Comparison of ENCODE assay signal across 20 cellular contexts in the genomic region with DNA sequence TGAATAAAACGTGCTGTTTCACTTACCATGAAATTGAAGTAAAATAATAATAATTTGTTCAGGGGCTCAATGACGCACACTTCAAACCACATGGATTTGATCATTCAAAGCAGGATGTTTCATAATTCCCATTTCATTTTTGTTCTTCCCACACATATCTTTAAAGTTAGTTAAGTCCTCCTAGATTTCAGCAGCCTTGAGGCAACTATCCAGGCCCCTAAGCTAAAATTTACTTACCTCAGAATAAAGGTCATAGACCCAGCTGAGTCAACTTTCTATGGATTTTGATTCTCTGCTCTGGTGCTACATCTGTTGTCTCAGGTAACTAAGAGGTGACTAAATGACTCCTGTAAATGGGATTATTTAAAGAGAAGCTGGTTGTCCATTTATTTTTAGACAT. TPM values are rescaled to one million over a fixed set of nuclear protein-coding genes. Genes with fewer than 3 reads are reported as not detected.
DNase-seq lines count a peak whose midpoint lies in the region; ATAC-seq and TF ChIP-seq lines count a peak whose summit lies in the region.
"Had no signal": no experiment of that assay in that cellular context is flagged by ENCODE, and none has a peak within 500 bp of the region (broad histone marks: within the 10 kb centered on the region; RNA-seq: fewer than 3 reads in every experiment).

No MANE protein-coding gene starts in this region.

- no peaks in the 10 kb centered on the region for H3K27me3 ChIP-seq in gastrocnemius medialis
- H3K27me3 ChIP-seq in adrenal gland, result peaks cover 4% of the 10 kb centered on the region

- H3K27ac ChIP-seq in KOPT-K1 (ENCODE audit: low read depth, low read length, poor library complexity, severe bottlenecking), result peak overlapping the region; percentile 22
- no peak overlapping the region for H3K27ac ChIP-seq in gastrocnemius medialis
- H3K27ac ChIP-seq in adrenal gland, result no peak overlapping the region
- H3K27ac ChIP-seq: BLaER1 treated with 17β-estradiol and CSF1 and Interleukin-3, amounts not matched to agents 10 nM and 100 nM; RWPE1 had no signal

- DNase-seq in activated CD4-positive, CD25-positive, alpha-beta regulatory T cell treated with anti-CD3 and anti-CD28 coated beads, Interleukin-2, amount 50 U/mL, for 72 hours, result no peak
- DNase-seq in activated naive CD8-positive, alpha-beta T cell treated with anti-CD3 and anti-CD28 coated beads, Interleukin-2, amount 50 U/mL, for 24 hours, result no peak
- DNase-seq in gastrocnemius medialis (no peak), adrenal gland (no peak), ACHN (no peak)
- DNase-seq: amygdala; central memory CD4-positive, alpha-beta T cell; glutamatergic neuron; KBM-7; MV-4-11; NCI-H2029 treated with DMSO at 0.1 percent for 48 hours; stimulated activated CD4-positive, alpha-beta T cell treated with anti-CD3 and anti-CD28 coated beads, Interleukin-4, amount 100 ng/mL, for 1 hour had no signal

- no peaks in the 10 kb centered on the region for H3K27me3 Mint-ChIP-seq in activated naive CD8-positive, alpha-beta T cell treated with anti-CD3 and anti-CD28 coated beads, Interleukin-2, amount 50 U/mL, for 24 hours
- no peaks in the 10 kb centered on the region for H3K27me3 Mint-ChIP-seq in nephron (ENCODE audit: low read depth)

- peaks cover 31% of the 10 kb centered on the region for H3K36me3 Mint-ChIP-seq in activated naive CD8-positive, alpha-beta T cell treated with anti-CD3 and anti-CD28 coated beads, Interleukin-2, amount 50 U/mL, for 24 hours (ENCODE audit: low read depth)
- no peaks in the 10 kb centered on the region for H3K36me3 Mint-ChIP-seq in nephron (ENCODE audit: low read depth)

- ATAC-seq in activated CD4-positive, CD25-positive, alpha-beta regulatory T cell treated with anti-CD3 and anti-CD28 coated beads, Interleukin-2, amount 50 U/mL, for 24 hours, result peak; percentile 63 to 69
- ATAC-seq in activated naive CD8-positive, alpha-beta T cell treated with anti-CD3 and anti-CD28 coated beads, Interleukin-2, amount 50 U/mL, for 24 hours, result peak; percentile 73
- ATAC-seq in gastrocnemius medialis, result no peak
- ATAC-seq: esophagus mucosa had no signal

- TF ChIP-seq CTCF in nephron (IDR thresholded peaks at IDR 0.05; ENCODE audit: unreplicated experiment in 3 of 3) (no peak), gastrocnemius medialis (IDR thresholded peaks at IDR 0.05 in 4 of 5, conservative IDR thresholded peaks at IDR 0.05 in 1 of 5) (no peak), adrenal gland (IDR thresholded peaks at IDR 0.05) (no peak)

- H3K4me3 Mint-ChIP-seq in activated naive CD8-positive, alpha-beta T cell treated with anti-CD3 and anti-CD28 coated beads, Interleukin-2, amount 50 U/mL, for 24 hours, result peak overlapping the region; percentile 38
- no peak overlapping the region for H3K4me3 Mint-ChIP-seq in nephron

- no peaks in the 10 kb centered on the region for H3K9me3 ChIP-seq in KOPT-K1 (ENCODE audit: insufficient read depth, low read length, poor library complexity, severe bottlenecking)
- no peaks in the 10 kb centered on the region for H3K9me3 ChIP-seq in gastrocnemius medialis
- no peaks in the 10 kb centered on the region for H3K9me3 ChIP-seq in adrenal gland (replicated peaks in 1 of 3)

- H3K4me1 Mint-ChIP-seq in activated naive CD8-positive, alpha-beta T cell treated with anti-CD3 and anti-CD28 coated beads, Interleukin-2, amount 50 U/mL, for 24 hours, result peaks cover 96% of the 10 kb centered on the region
- peaks cover 14% of the 10 kb centered on the region for H3K4me1 Mint-ChIP-seq in nephron

- 59 to 64% (median 61%) methylated on average over 2 of the region's 2 CpGs for WGBS in adrenal gland, 4 donors

- H3K27ac Mint-ChIP-seq in activated naive CD8-positive, alpha-beta T cell treated with anti-CD3 and anti-CD28 coated beads, Interleukin-2, amount 50 U/mL, for 24 hours, result peak overlapping the region; percentile 82
- H3K27ac Mint-ChIP-seq in nephron, result peak overlapping the region in 2 of 3 experiments; percentile 57 to 66

- peaks cover 4% of the 10 kb centered on the region for H3K9me3 Mint-ChIP-seq in activated naive CD8-positive, alpha-beta T cell treated with anti-CD3 and anti-CD28 coated beads, Interleukin-2, amount 50 U/mL, for 24 hours
- no peaks in the 10 kb centered on the region for H3K9me3 Mint-ChIP-seq in nephron

- in situ Hi-C loops in gastrocnemius medialis (cut with MboI; ENCODE audit: low sequenced_read_pairs in 4 of 4), result no loop called here
- in situ Hi-C loops in ACHN (cut with HindIII; ENCODE audit: low pct_ligation_motif_present, low pct_unique_long_range_greater_than_20kb, low sequenced_read_pairs), result no loop called here

- H3K36me3 ChIP-seq in KOPT-K1 (ENCODE audit: insufficient read depth, low read length) (peaks cover 73% of the 10 kb centered on the region), gastrocnemius medialis (no peaks in the 10 kb centered on the region), adrenal gland (replicated peaks in 1 of 2) (no peaks in the 10 kb centered on the region)
- H3K36me3 ChIP-seq: BLaER1 treated with 17β-estradiol and CSF1 and Interleukin-3, amounts not matched to agents 10 nM and 100 nM had no signal

- H3K4me3 ChIP-seq in gastrocnemius medialis (no peak overlapping the region), adrenal gland (no peak overlapping the region)
- H3K4me3 ChIP-seq: BLaER1 treated with 17β-estradiol and CSF1 and Interleukin-3, amounts not matched to agents 10 nM and 100 nM had no signal

- no peak for TF ChIP-seq POLR2A in gastrocnemius medialis (IDR thresholded peaks at IDR 0.05)
- no peak for TF ChIP-seq POLR2A in adrenal gland (IDR thresholded peaks at IDR 0.05)

- intact Hi-C loops in gastrocnemius medialis (cut with DNase I; ENCODE audit: low total_unique reads) (no loop called here), adrenal gland (cut with DNase I) (no loop called here)

- H3K4me1 ChIP-seq in gastrocnemius medialis, result no peaks in the 10 kb centered on the region
- H3K4me1 ChIP-seq in adrenal gland (replicated peaks in 1 of 2), result no peaks in the 10 kb centered on the region

RNA-seq across cellular contexts. Expression of a gene that starts 25.0 kb away (rescaled TPM):
- total RNA-seq in gastrocnemius medialis, result not detected
- total RNA-seq in adrenal gland, result under 1 TPM in 7 of 8 donors, not detected in 1; under 0.01 to 0.95 (median 0.26) TPM
- under 1 TPM; 0.08 to 0.11 (median 0.10) TPM for polyA plus RNA-seq in adrenal gland
- total RNA-seq: A172, myocyte had no signal

Comparison
In these comparisons a context has a peak if more than half of its experiments do, and no peak if none do; other contexts are left out.
1. ATAC-seq: peak in activated CD4-positive, CD25-positive, alpha-beta regulatory T cell treated with anti-CD3 and anti-CD28 coated beads, Interleukin-2, amount 50 U/mL, for 24 hours (2 of 2) and activated naive CD8-positive, alpha-beta T cell treated with anti-CD3 and anti-CD28 coated beads, Interleukin-2, amount 50 U/mL, for 24 hours (single experiment); none in gastrocnemius medialis (0 of 2).